39 cellular contexts compared by ENCODE assay signal in the genomic region with DNA sequence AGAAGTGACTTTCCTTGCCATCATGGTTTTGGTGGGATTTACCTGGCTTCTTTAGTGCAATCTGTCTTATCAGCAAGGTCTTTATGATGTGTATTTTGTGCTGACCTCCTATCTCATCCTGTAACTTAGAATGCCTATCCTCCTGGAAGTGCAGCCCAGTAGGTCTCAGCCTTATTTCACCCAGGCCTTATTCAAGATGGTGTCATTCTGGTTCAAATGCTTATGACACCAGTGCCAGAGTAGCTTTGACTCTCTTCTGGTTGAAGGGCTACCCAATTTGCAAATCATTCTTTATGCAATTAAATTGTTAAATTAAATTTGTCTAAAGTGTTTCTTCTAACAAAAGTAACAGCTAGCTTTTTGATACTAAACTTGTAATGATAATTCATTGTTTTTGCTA. TPM values are rescaled to one million over a fixed set of nuclear protein-coding genes. Genes with fewer than 3 reads are reported as not detected.
"Had no signal": no experiment of that assay in that cellular context is flagged by ENCODE, and none has a peak within 500 bp of the region (broad histone marks: within the 10 kb centered on the region; RNA-seq: fewer than 3 reads in every experiment).

No MANE protein-coding gene starts in this region.

- DNase-seq: Karpas-422, Kasumi-1, MG63, MM.1S, NCI-H1048, NCI-H1092, NCI-H1092 treated with DMSO at 0.1 percent for 48 hours, NCI-H1105, NCI-H1417, NCI-H1417 treated with DMSO at 0.1 percent for 48 hours, NCI-H1436, NCI-H1436 treated with DMSO at 0.1 percent for 48 hours, NCI-H146, NCI-H1694, NCI-H1694 treated with DMSO at 0.1 percent for 48 hours, NCI-H187, NCI-H187 treated with DMSO at 0.1 percent for 48 hours, NCI-H1930, NCI-H2029, NCI-H2029 treated with DMSO at 0.1 percent for 48 hours, NCI-H2081, NCI-H2081 treated with DMSO at 0.1 percent for 48 hours, NCI-H2107, NCI-H2171, NCI-H2171 treated with DMSO at 0.1 percent for 48 hours, NCI-H2227 treated with DMSO at 0.1 percent for 48 hours, NCI-H226, NCI-H345, NCI-H446, NCI-H446 treated with DMSO at 0.1 percent for 48 hours, NCI-H510A, NCI-H510A treated with DMSO at 0.1 percent for 48 hours, NCI-H524, NCI-H524 treated with DMSO at 0.1 percent for 48 hours, NCI-H526 had no signal

- H3K27me3 ChIP-seq: MG63 had no signal

- H3K9me3 ChIP-seq: MG63 had no signal

- H3K36me3 ChIP-seq: MG63 had no signal

- H3K4me3 ChIP-seq: MG63 had no signal

RNA-seq across cellular contexts. Expression of a gene that starts 58.8 kb away (rescaled TPM):
- total RNA-seq: LHCN-M2, M059J, MCF 10A, NCI-H460 had no signal
